Comparison of ENCODE assay signal across 20 cellular contexts in genomic region chr3:153089620-153090019, GRCh38.
DNase-seq lines count a peak whose midpoint lies in the region; ATAC-seq, FAIRE-seq and TF ChIP-seq lines count a peak whose summit lies in the region.
"Had no signal": no experiment of that assay in that cellular context is flagged by ENCODE, and none has a peak within 500 bp of the region (broad histone marks: within the 10 kb centered on the region; RNA-seq: fewer than 3 reads in every experiment).

No MANE protein-coding gene starts in this region.

- no peak overlapping the region for H3K9ac ChIP-seq in KMS-11
- no peak overlapping the region for H3K9ac ChIP-seq in K562 (ENCODE audit: insufficient read depth in 1 of 2, low read depth in 2 of 2, low read length in 2 of 2)
- no peak overlapping the region for H3K9ac ChIP-seq in PC-3 (ENCODE audit: low read length)
- H3K9ac ChIP-seq: BLaER1 treated with 17β-estradiol and CSF1 and Interleukin-3, amounts not matched to agents 10 nM and 100 nM had no signal

- no peak for TF ChIP-seq POLR2A in K562 (conservative IDR thresholded peaks at IDR 0.05)

- H3K4me3 ChIP-seq in KMS-11 (IDR thresholded peaks at IDR 0.05; ENCODE audit: insufficient read depth, low read depth, low read length) (no peak overlapping the region), K562 (no peak overlapping the region), tibial artery (no peak overlapping the region), PC-3 (ENCODE audit: low read length) (no peak overlapping the region)
- H3K4me3 ChIP-seq: BLaER1 treated with 17β-estradiol and CSF1 and Interleukin-3, amounts not matched to agents 10 nM and 100 nM had no signal

- no peaks in the 10 kb centered on the region for H3K36me3 ChIP-seq in KMS-11 (ENCODE audit: insufficient read depth)
- no peaks in the 10 kb centered on the region for H3K36me3 ChIP-seq in K562 (ENCODE audit: control insufficient read depth, insufficient read depth, low read length)
- H3K36me3 ChIP-seq in tibial artery, result no peaks in the 10 kb centered on the region
- no peaks in the 10 kb centered on the region for H3K36me3 ChIP-seq in PC-3 (ENCODE audit: low read depth, low read length)
- H3K36me3 ChIP-seq: BLaER1 treated with 17β-estradiol and CSF1 and Interleukin-3, amounts not matched to agents 10 nM and 100 nM had no signal

- TF ChIP-seq RAD21 in K562 (CRISPR knock-in tag; conservative IDR thresholded peaks at IDR 0.05 in 1 of 2, IDR thresholded peaks at IDR 0.05 in 1 of 2), result no peak

- BruUV-seq in K562 (replicated peaks; lab: Mats Ljungman, UMichigan) (no TSS peak), PC-3 (replicated peaks; lab: Mats Ljungman, UMichigan) (no TSS peak)

- intact Hi-C loops in K562 (cut with micrococcal nuclease) (loop anchor here (5.0 kb wide), 1 partner anchor 47 kb away; no protein-coding TSS in a partner anchor), tibial artery (cut with DNase I; ENCODE audit: low total_unique reads) (no loop called here), PC-3 (cut with micrococcal nuclease) (loop anchor here (2.0 to 5.0 kb wide), 2 partner anchors 38 to 71 kb away; no protein-coding TSS in a partner anchor)

- H3K27me3 ChIP-seq in KMS-11 (ENCODE audit: insufficient read depth, low read depth), result no peaks in the 10 kb centered on the region
- no peaks in the 10 kb centered on the region for H3K27me3 ChIP-seq in K562 (ENCODE audit: control insufficient read depth in 2 of 2, insufficient read depth in 2 of 2, low read length in 2 of 2)
- no peaks in the 10 kb centered on the region for H3K27me3 ChIP-seq in tibial artery
- no peaks in the 10 kb centered on the region for H3K27me3 ChIP-seq in PC-3 (ENCODE audit: low read length)
- H3K27me3 ChIP-seq: BLaER1 treated with 17β-estradiol and CSF1 and Interleukin-3, amounts not matched to agents 10 nM and 100 nM had no signal

- no peaks in the 10 kb centered on the region for H3K9me2 ChIP-seq in PC-3 (replicated peaks; ENCODE audit: low read length)

- H3K4me1 ChIP-seq in KMS-11 (ENCODE audit: low read depth, poor library complexity, severe bottlenecking), result peaks cover 69% of the 10 kb centered on the region
- 0 out of 5 replicates have a peak, but pooled peaks cover 0 to 5% of the 10 kb centered on the region in 2 experiments for H3K4me1 ChIP-seq in K562 (replicated peaks in 1 of 2; ENCODE audit: control insufficient read depth in 2 of 2, insufficient read depth in 2 of 2, low read length in 2 of 2)
- H3K4me1 ChIP-seq in tibial artery, result no peaks in the 10 kb centered on the region
- peaks cover 25% of the 10 kb centered on the region for H3K4me1 ChIP-seq in PC-3 (ENCODE audit: insufficient read depth, low read length)
- H3K4me1 ChIP-seq: Caco-2 had no signal

- peak overlapping the region; percentile 67 for H3K4me2 ChIP-seq in KMS-11
- H3K4me2 ChIP-seq in K562 (ENCODE audit: insufficient read depth, low read length), result no peak overlapping the region
- H3K4me2 ChIP-seq in PC-3 (ENCODE audit: low read length), result no peak overlapping the region
- H3K4me2 ChIP-seq: BLaER1 treated with 17β-estradiol and CSF1 and Interleukin-3, amounts not matched to agents 10 nM and 100 nM had no signal

- POLR2A ChIA-PET in K562 (lab: Yijun Ruan, JAX) (interaction anchor here (0.6 to 0.7 kb wide), 2 partner anchors 23 to 536 kb away, joined by 3 read pairs; no protein-coding TSS in a partner anchor), PC-3 (lab: Charles Lee; ENCODE audit: unreplicated experiment) (no interaction called here)

- in situ Hi-C loops in K562 (cut with MboI), result no loop called here

- no peaks in the 10 kb centered on the region for H3K9me1 ChIP-seq in K562 (ENCODE audit: control insufficient read depth, insufficient read depth, low read length)

- no peaks in the 10 kb centered on the region for H3K79me2 ChIP-seq in KMS-11 (ENCODE audit: insufficient read depth, low read depth)
- H3K79me2 ChIP-seq in K562 (ENCODE audit: control insufficient read depth, insufficient read depth, low read length), result no peaks in the 10 kb centered on the region
- no peaks in the 10 kb centered on the region for H3K79me2 ChIP-seq in PC-3 (ENCODE audit: low read length)

- CTCF ChIA-PET in K562 (lab: Yijun Ruan, JAX; ENCODE audit: low intra/inter-chr PET ratio) (no interaction called here), PC-3 (lab: Charles Lee) (interaction anchor here (0.6 kb wide), 1 partner anchor 47 kb away, joined by 3 read pairs; no protein-coding TSS in a partner anchor)

- no peak for TF ChIP-seq EP300 in K562 (IDR thresholded peaks at IDR 0.05; ENCODE audit: low read length)

- no peak overlapping the region for H2AFZ ChIP-seq in KMS-11 (ENCODE audit: low read depth)
- no peak overlapping the region for H2AFZ ChIP-seq in K562 (ENCODE audit: low read depth, low read length)
- H2AFZ ChIP-seq in PC-3 (ENCODE audit: low read length), result no peak overlapping the region

- H3K27ac ChIP-seq in KMS-11, result peak overlapping the region; percentile 1; the same call in 1 of the 2 replicates
- no peak overlapping the region for H3K27ac ChIP-seq in K562 (ENCODE audit: extremely low read depth, low read depth, low read length)
- H3K27ac ChIP-seq in tibial artery, result no peak overlapping the region
- H3K27ac ChIP-seq in PC-3 (ENCODE audit: low read length), result no peak overlapping the region
- H3K27ac ChIP-seq: BLaER1 treated with 17β-estradiol and CSF1 and Interleukin-3, amounts not matched to agents 10 nM and 100 nM; C4-2B had no signal

- H4K20me1 ChIP-seq in KMS-11 (ENCODE audit: insufficient read depth) (no peaks in the 10 kb centered on the region), K562 (replicated peaks; ENCODE audit: control insufficient read depth, insufficient read depth, low read length) (no peaks in the 10 kb centered on the region), PC-3 (ENCODE audit: low read length) (no peaks in the 10 kb centered on the region)
- H4K20me1 ChIP-seq: BLaER1 treated with 17β-estradiol and CSF1 and Interleukin-3, amounts not matched to agents 10 nM and 100 nM had no signal

- FAIRE-seq in K562 (lab: Jason Lieb, UNC), result no peak
- FAIRE-seq: D721Med, G401.6, GM12891 had no signal

- H3K9me3 ChIP-seq in K562 (replicated peaks; ENCODE audit: control insufficient read depth, insufficient read depth, low read depth, low read length), result no peaks in the 10 kb centered on the region
- no peaks in the 10 kb centered on the region for H3K9me3 ChIP-seq in tibial artery
- no peaks in the 10 kb centered on the region for H3K9me3 ChIP-seq in PC-3 (ENCODE audit: low read length)
- H3K9me3 ChIP-seq: BLaER1 treated with 17β-estradiol and CSF1 and Interleukin-3, amounts not matched to agents 10 nM and 100 nM; Caco-2 had no signal

- H3F3A ChIP-seq in PC-3 (ENCODE audit: low read length, unreplicated experiment), result peaks cover 6% of the 10 kb centered on the region

- WGBS in K562 (ENCODE audit: insufficient coverage, low coverage, missing lambda C conversion rate), result 53% methylated on average over 2 of the region's 2 CpGs

- DNase-seq in NCI-H69 (lab: John Stamatoyannopoulos, UW) (peak; percentile 25), K562 (ENCODE audit: extremely low read depth in 1 of 4, low spot score in 3 of 4) (no peak), NCI-H526 treated with DMSO at 0.1 percent for 48 hours (lab: John Stamatoyannopoulos, UW) (no peak), iPS-NIHi7 (ENCODE audit: extremely low spot score) (no peak), tibial artery (no peak), PC-3 (no peak)
- DNase-seq: 8988T; AML-193; Caco-2; Calu3; CD4-positive, alpha-beta T cell; CD8-positive, alpha-beta T cell; DMS79 treated with DMSO at 0.1 percent for 48 hours; GF-D8 had no signal

- TF ChIP-seq CTCF in KMS-11 (conservative IDR thresholded peaks at IDR 0.05; ENCODE audit: low read depth, low read length), result no peak
- TF ChIP-seq CTCF in K562 (IDR thresholded peaks at IDR 0.05 in 2 of 3, conservative IDR thresholded peaks at IDR 0.05 in 1 of 3; ENCODE audit: insufficient read depth in 2 of 3, low read depth in 1 of 3, low read length in 3 of 3), result no peak
- no peak for TF ChIP-seq CTCF in tibial artery (IDR thresholded peaks at IDR 0.05)
- no peak for TF ChIP-seq CTCF in PC-3 (conservative IDR thresholded peaks at IDR 0.05; ENCODE audit: low read depth, low read length)

- no peak for ATAC-seq in K562
- no peak for ATAC-seq in PC-3
- ATAC-seq: CD8-positive, alpha-beta T cell had no signal

TF ChIP-seq in K562, 482 proteins besides CTCF, POLR2A, EP300 and RAD21:
- TF ChIP-seq ZNF316 (IDR thresholded peaks at IDR 0.05) (peak; percentile 64), MAFG (tag; conservative IDR thresholded peaks at IDR 0.05) (peak; percentile 24; the same call in 1 of the 2 replicates), C11orf30 (IDR thresholded peaks at IDR 0.05; ENCODE audit: low read depth) (peak; percentile 55), TAF7 (tag; IDR thresholded peaks at IDR 0.05) (no peak)
